Comparison of ENCODE assay signal across 2 cellular contexts in the genomic region with DNA sequence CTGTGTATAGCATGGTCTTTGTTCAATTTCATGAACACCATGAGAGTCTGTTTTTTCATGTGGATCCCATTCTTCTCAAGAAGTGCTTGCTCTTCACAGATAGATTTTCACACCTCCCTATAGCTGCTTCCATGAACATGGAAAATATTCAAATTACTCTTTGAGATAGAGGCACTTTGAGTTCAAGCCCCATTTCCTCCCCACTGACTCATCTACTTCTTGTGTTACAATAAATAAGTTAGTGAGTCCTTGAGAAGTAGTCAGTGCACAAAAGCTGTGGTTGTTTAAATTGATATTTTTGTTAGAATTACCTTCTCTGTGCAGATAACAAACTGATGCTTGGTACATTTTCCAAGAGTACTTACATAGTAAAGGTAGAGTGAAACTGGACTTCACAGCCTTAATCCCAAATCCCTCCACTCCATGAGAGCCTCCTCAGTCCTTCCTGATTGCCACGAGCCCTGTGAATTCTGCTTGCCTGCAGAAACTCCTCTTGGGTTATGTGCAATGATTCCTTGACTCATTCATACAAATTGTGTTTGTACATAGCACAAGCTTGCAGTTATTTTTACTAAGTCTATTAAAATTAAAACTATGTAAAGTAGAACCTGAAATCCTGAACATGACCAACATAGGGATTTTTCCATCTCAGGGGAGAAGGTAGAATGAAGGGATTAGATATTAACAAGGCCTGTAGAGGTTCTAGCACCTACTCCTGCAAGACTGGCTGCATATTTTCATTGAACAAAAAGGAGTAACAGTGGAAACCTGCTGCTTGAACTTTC.
TF ChIP-seq lines count a peak whose summit lies in the region.

No MANE protein-coding gene starts in this region.

TF ChIP-seq in IMR-90, 13 proteins besides CTCF, POLR2A, EP300 and RAD21:
- no peak for TF ChIP-seq MAFK (IDR thresholded peaks at IDR 0.05; ENCODE audit: low read depth, low read length)
- no peak for TF ChIP-seq CEBPB (IDR thresholded peaks at IDR 0.05; ENCODE audit: low read depth, low read length)
- no peak for TF ChIP-seq MXI1 (IDR thresholded peaks at IDR 0.05; ENCODE audit: borderline replicate concordance, low read depth, low read length)
- no peak for TF ChIP-seq NFE2L2 (IDR thresholded peaks at IDR 0.05; ENCODE audit: low read depth, low read length)

TF ChIP-seq in endothelial cell of umbilical vein, 7 proteins besides CTCF, POLR2A, EP300 and RAD21:
- TF ChIP-seq FOS (IDR thresholded peaks at IDR 0.05; ENCODE audit: borderline replicate concordance, insufficient read depth, low read length) (peak; percentile 63), POLR2AphosphoS5 (IDR thresholded peaks at IDR 0.05; ENCODE audit: insufficient read depth, low read depth, low read length) (no peak)
